Comparison of ENCODE assay signal across 8 cellular contexts in genomic region chr11:694563-695331, GRCh38. TPM values are rescaled to one million over a fixed set of nuclear protein-coding genes. Genes with fewer than 3 reads are reported as not detected.
DNase-seq lines count a peak whose midpoint lies in the region; ATAC-seq and TF ChIP-seq lines count a peak whose summit lies in the region.

Gene DEAF1, minus strand, starts transcription at chr11:695222. Its CDS starts 175 bp downstream, at chr11:695047.

- H3K9me3 ChIP-seq in muscle layer of colon (ENCODE audit: low read length): no peaks in the 10 kb centered on the region

- H3K4me1 ChIP-seq in muscle layer of colon (ENCODE audit: insufficient read depth, low read length): peaks cover 30% of the 10 kb centered on the region

- H3K27ac ChIP-seq in muscle layer of colon (ENCODE audit: low read depth, low read length): peak within 1 kb of the TSS; percentile 98

- no peaks in the 10 kb centered on the region for H3K36me3 ChIP-seq in muscle layer of colon (ENCODE audit: insufficient read depth, low read length)

- peak within 1 kb of the TSS; percentile 71 to 84 for H3K4me3 ChIP-seq in muscle layer of colon (ENCODE audit: low read depth in 1 of 2, low read length in 2 of 2)

- H3K27me3 ChIP-seq in muscle layer of colon (ENCODE audit: control insufficient read depth in 1 of 2, insufficient read depth in 2 of 2, low read length in 2 of 2): no peaks in the 10 kb centered on the region

- DNase-seq in DMS53 (lab: John Stamatoyannopoulos, UW) (peak; percentile 99), KBM-7 (peak; percentile 98)
- DNase-seq in activated T-cell treated with anti-CD3 and anti-CD28 coated beads, Interleukin-2, amount 50 U/mL, for 48 hours: peak; percentile 99 to 100
- DNase-seq in stimulated activated CD8-positive, alpha-beta memory T cell treated with anti-CD3 and anti-CD28 coated beads, Interleukin-7, amount 100 ng/mL, for 24 hours (ENCODE audit: low read depth): peak; percentile 95

- in situ Hi-C loops in KBM-7 (cut with MboI; ENCODE audit: low pct_unique_long_range_greater_than_20kb, low sequenced_read_pairs): loop anchor here (10.0 kb wide), 1 partner anchor 60 kb away; no protein-coding TSS in a partner anchor

- peak within 1 kb of the TSS; percentile 57 for H3K9ac ChIP-seq in muscle layer of colon (ENCODE audit: low read length)

- ATAC-seq in GM21717 (IDR thresholded peaks at IDR 0.05; ENCODE audit: unreplicated experiment): peak; percentile 73
- ATAC-seq in esophagus mucosa: peak; percentile 84

TF ChIP-seq in PFSK-1, 5 proteins besides CTCF, POLR2A, EP300 and RAD21:
- TF ChIP-seq SIN3A (IDR thresholded peaks at IDR 0.05; ENCODE audit: borderline replicate concordance, insufficient read depth, low read length): no peak
- TF ChIP-seq FOXP2 (optimal IDR thresholded peaks at IDR 0.05; ENCODE audit: borderline replicate concordance, extremely low read depth, extremely low read length, insufficient read depth): no peak
- peak; percentile 54; the same call in 1 of the 2 replicates for TF ChIP-seq POLR2AphosphoS5 (IDR thresholded peaks at IDR 0.05; ENCODE audit: low read depth, low read length)

RNA-seq across cellular contexts. Expression of gene DEAF1, which starts in this region (rescaled TPM):
- polyA plus RNA-seq in PFSK-1 (2012; ENCODE audit: insufficient read length, low read depth): 118 TPM
- 23.8 TPM for total RNA-seq in esophagus mucosa

Comparison
In these comparisons a context has a peak if more than half of its experiments do, and no peak if none do; other contexts are left out.
1. Peak in every context shown above with its lines: DNase-seq, ATAC-seq, H3K4me3 ChIP-seq and H3K27ac ChIP-seq.